Comparison of ENCODE assay signal across 9 cellular contexts in the genomic region with DNA sequence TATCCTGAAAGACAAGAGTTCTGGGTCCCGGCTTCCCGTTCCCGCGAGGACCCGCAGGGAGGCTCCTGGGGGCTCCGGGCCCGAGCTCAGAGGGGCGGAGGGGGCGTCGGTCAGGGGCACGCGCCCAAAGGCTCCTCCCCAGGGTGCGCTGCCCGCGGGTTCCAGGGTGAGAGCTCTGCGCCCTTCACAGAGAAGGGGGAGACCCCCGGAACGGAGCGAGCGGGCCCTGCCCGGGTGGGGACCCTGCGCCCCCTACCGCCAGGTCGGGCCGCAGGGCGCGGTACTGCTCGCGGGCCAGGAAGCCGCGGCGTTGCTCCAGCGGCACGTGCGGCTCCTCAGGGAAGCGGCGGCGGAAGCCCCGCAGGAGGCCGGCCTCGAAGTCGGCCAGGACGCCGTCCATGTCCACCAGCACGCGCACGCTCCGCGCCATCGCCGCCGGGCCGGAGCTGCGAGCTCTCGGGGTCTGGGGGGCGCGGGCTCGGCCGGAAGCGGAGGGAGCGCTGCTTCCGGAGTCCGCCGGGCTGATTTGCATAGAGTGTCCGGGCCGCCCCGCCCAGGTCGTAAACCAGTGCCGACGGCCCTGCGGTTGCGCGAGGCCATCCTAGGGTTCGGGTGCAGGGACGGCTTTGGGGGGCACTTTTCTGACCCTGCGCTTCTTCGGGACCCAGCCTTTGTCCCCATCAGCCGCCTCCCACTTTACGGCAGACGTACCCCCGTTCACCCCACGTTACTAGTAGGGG. TPM values are rescaled to one million over a fixed set of nuclear protein-coding genes. Genes with fewer than 3 reads are reported as not detected.
DNase-seq lines count a peak whose midpoint lies in the region; ATAC-seq, FAIRE-seq and TF ChIP-seq lines count a peak whose summit lies in the region.
"Had no signal": no experiment of that assay in that cellular context is flagged by ENCODE, and none has a peak within 500 bp of the region (broad histone marks: within the 10 kb centered on the region; RNA-seq: fewer than 3 reads in every experiment).

A gene (minus strand): TSS at position 465 of the 740 bp plus-strand sequence. CDS start 35 bp downstream, at position 430.

- no peaks in the 10 kb centered on the region for H3K9me3 Mint-ChIP-seq in WTC11
- no peaks in the 10 kb centered on the region for H3K9me3 Mint-ChIP-seq in central memory CD8-positive, alpha-beta T cell

- peak within 1 kb of the TSS; percentile 93 for H3K27ac Mint-ChIP-seq in WTC11
- peak within 1 kb of the TSS; percentile 92 for H3K27ac Mint-ChIP-seq in central memory CD8-positive, alpha-beta T cell (ENCODE audit: low read depth)

- H3K27me3 Mint-ChIP-seq in WTC11 (ENCODE audit: low read depth), result no peaks in the 10 kb centered on the region
- no peaks in the 10 kb centered on the region for H3K27me3 Mint-ChIP-seq in central memory CD8-positive, alpha-beta T cell

- H3K9me1 ChIP-seq in keratinocyte (ENCODE audit: control insufficient read depth, extremely low read depth, insufficient read depth, low read length), result no peaks in the 10 kb centered on the region

- H3K27ac ChIP-seq in AG04450 (ENCODE audit: low read depth, low read length) (peak within 1 kb of the TSS; percentile 87), keratinocyte (ENCODE audit: control insufficient read depth, insufficient read depth, low read length) (peak within 1 kb of the TSS; percentile 79)

- peak within 1 kb of the TSS; percentile 84 for H3K4me3 Mint-ChIP-seq in WTC11
- H3K4me3 Mint-ChIP-seq in central memory CD8-positive, alpha-beta T cell, result peak within 1 kb of the TSS; percentile 86

- no peaks in the 10 kb centered on the region; the same call in 1 of the 2 replicates for H3K9me3 ChIP-seq in AG04450 (ENCODE audit: control insufficient read depth, insufficient read depth, low read length)
- H3K9me3 ChIP-seq in keratinocyte (ENCODE audit: control insufficient read depth, low read depth, low read length), result no peaks in the 10 kb centered on the region

- H3K4me2 ChIP-seq in keratinocyte (ENCODE audit: control insufficient read depth, extremely low read depth, insufficient read depth, low read depth, low read length), result peak within 1 kb of the TSS; percentile 77

- peaks cover 14% of the 10 kb centered on the region for H3K4me1 ChIP-seq in keratinocyte (ENCODE audit: control insufficient read depth, extremely low read depth, insufficient read depth, low read length)

- H3K9ac ChIP-seq in keratinocyte (ENCODE audit: control insufficient read depth, extremely low read depth, insufficient read depth, low read length), result peak within 1 kb of the TSS; percentile 86

- no peaks in the 10 kb centered on the region for H4K20me1 ChIP-seq in keratinocyte (ENCODE audit: control insufficient read depth, extremely low read depth, insufficient read depth, low read length)

- H3K4me3 ChIP-seq in AG04450 (ENCODE audit: low read depth, low read length) (peak within 1 kb of the TSS; percentile 75), keratinocyte (ENCODE audit: control insufficient read depth in 2 of 3, extremely low read depth in 1 of 3, insufficient read depth in 2 of 3, low read depth in 1 of 3, low read length in 3 of 3) (peak within 1 kb of the TSS; percentile 61 to 81 (median 72))

- peak within 1 kb of the TSS; percentile 82 for H2AFZ ChIP-seq in keratinocyte (ENCODE audit: control insufficient read depth, low read length)

- TF ChIP-seq CTCF in AG04450 (IDR thresholded peaks at IDR 0.05; ENCODE audit: low read depth, low read length) (peak; percentile 62), WTC11 (IDR thresholded peaks at IDR 0.05) (peak; percentile 59), keratinocyte (optimal IDR thresholded peaks at IDR 0.05 in 1 of 3, IDR thresholded peaks at IDR 0.05 in 1 of 3, conservative IDR thresholded peaks at IDR 0.05 in 1 of 3; ENCODE audit: extremely low read depth in 1 of 3, insufficient read depth in 2 of 3, low read length in 3 of 3) (peak; percentile 40 to 81 (median 58))

- CTCF ChIA-PET in AG04450 (lab: Charles Lee), result interaction anchor here (0.6 to 5.2 kb wide), 22 partner anchors 8 to 174 kb away, joined by 3 to 67 read pairs (median 4); a partner anchor contains a TSS
- CTCF ChIA-PET in WTC11 (lab: Charles Lee), result interaction anchor here (0.7 to 7.3 kb wide), 28 partner anchors 10 to 281 kb away, joined by 3 to 84 read pairs (median 6); a partner anchor contains a TSS

- peaks cover 20% of the 10 kb centered on the region for H3K4me1 Mint-ChIP-seq in WTC11
- peaks cover 15% of the 10 kb centered on the region for H3K4me1 Mint-ChIP-seq in central memory CD8-positive, alpha-beta T cell

- FAIRE-seq in keratinocyte (lab: Jason Lieb, UNC), result no peak
- FAIRE-seq: TTC549 had no signal

- POLR2A ChIA-PET in AG04450 (lab: Yijun Ruan, JAX) (interaction anchor here (0.6 to 2.2 kb wide), 8 partner anchors 14 to 119 kb away, joined by 3 to 12 read pairs (median 4); a partner anchor contains a TSS), WTC11 (lab: Charles Lee) (interaction anchor here (0.5 to 2.1 kb wide), 10 partner anchors 17 to 118 kb away, joined by 3 to 8 read pairs (median 3); a partner anchor contains a TSS)

- dilution Hi-C loops in keratinocyte (cut with MboI; ENCODE audit: extremely low pct_ligation_motif_present, low sequenced_read_pairs), result no loop called here

- DNase-seq in AG04450 (ENCODE audit: low read depth, low spot score), result peak; percentile 33
- peak; percentile 51 for DNase-seq in NCI-H2196 treated with DMSO at 0.1 percent for 48 hours (lab: John Stamatoyannopoulos, UW; ENCODE audit: unreplicated experiment)
- peak; percentile 87 for DNase-seq in WTC11 (ENCODE audit: low spot score)
- no peak for DNase-seq in central memory CD8-positive, alpha-beta T cell (ENCODE audit: low spot score in 2 of 2)
- no peak for DNase-seq in keratinocyte (ENCODE audit: low read depth, low spot score)
- peak; percentile 89 for DNase-seq in stimulated activated CD4-positive, alpha-beta T cell treated with anti-CD3 and anti-CD28 coated beads, Interleukin-15, amount 100 ng/mL, for 24 hours

- H3K27me3 ChIP-seq in AG04450 (ENCODE audit: control insufficient read depth, insufficient read depth, low read length) (no peaks in the 10 kb centered on the region), keratinocyte (ENCODE audit: control insufficient read depth, extremely low read depth, insufficient read depth, low read length) (no peaks in the 10 kb centered on the region)

- H3K36me3 Mint-ChIP-seq in WTC11, result peaks cover 25% of the 10 kb centered on the region
- peaks cover 8% of the 10 kb centered on the region for H3K36me3 Mint-ChIP-seq in central memory CD8-positive, alpha-beta T cell (ENCODE audit: insufficient read depth)

- ATAC-seq in GM18519 (IDR thresholded peaks at IDR 0.05; ENCODE audit: low FRiP score, unreplicated experiment), result peak; percentile 65
- peak; percentile 64 for ATAC-seq in HG03025 (IDR thresholded peaks at IDR 0.05; ENCODE audit: low FRiP score, unreplicated experiment)
- ATAC-seq in WTC11, result peak; percentile 75
- peak; percentile 75 for ATAC-seq in central memory CD8-positive, alpha-beta T cell (replicated peaks; ENCODE audit: extremely low read depth, poor library complexity, severe bottlenecking)

- H3K79me2 ChIP-seq in keratinocyte (ENCODE audit: control insufficient read depth, insufficient read depth, low read length), result peaks cover 7% of the 10 kb centered on the region

- peaks cover 15 to 24% of the 10 kb centered on the region in 2 experiments for H3K36me3 ChIP-seq in keratinocyte (ENCODE audit: control insufficient read depth in 2 of 2, extremely low read depth in 1 of 2, insufficient read depth in 2 of 2, low read length in 2 of 2)

TF ChIP-seq in WTC11, 78 proteins besides CTCF, POLR2A, EP300 and RAD21 (continues in another document):
- TF ChIP-seq, protein P1, sequence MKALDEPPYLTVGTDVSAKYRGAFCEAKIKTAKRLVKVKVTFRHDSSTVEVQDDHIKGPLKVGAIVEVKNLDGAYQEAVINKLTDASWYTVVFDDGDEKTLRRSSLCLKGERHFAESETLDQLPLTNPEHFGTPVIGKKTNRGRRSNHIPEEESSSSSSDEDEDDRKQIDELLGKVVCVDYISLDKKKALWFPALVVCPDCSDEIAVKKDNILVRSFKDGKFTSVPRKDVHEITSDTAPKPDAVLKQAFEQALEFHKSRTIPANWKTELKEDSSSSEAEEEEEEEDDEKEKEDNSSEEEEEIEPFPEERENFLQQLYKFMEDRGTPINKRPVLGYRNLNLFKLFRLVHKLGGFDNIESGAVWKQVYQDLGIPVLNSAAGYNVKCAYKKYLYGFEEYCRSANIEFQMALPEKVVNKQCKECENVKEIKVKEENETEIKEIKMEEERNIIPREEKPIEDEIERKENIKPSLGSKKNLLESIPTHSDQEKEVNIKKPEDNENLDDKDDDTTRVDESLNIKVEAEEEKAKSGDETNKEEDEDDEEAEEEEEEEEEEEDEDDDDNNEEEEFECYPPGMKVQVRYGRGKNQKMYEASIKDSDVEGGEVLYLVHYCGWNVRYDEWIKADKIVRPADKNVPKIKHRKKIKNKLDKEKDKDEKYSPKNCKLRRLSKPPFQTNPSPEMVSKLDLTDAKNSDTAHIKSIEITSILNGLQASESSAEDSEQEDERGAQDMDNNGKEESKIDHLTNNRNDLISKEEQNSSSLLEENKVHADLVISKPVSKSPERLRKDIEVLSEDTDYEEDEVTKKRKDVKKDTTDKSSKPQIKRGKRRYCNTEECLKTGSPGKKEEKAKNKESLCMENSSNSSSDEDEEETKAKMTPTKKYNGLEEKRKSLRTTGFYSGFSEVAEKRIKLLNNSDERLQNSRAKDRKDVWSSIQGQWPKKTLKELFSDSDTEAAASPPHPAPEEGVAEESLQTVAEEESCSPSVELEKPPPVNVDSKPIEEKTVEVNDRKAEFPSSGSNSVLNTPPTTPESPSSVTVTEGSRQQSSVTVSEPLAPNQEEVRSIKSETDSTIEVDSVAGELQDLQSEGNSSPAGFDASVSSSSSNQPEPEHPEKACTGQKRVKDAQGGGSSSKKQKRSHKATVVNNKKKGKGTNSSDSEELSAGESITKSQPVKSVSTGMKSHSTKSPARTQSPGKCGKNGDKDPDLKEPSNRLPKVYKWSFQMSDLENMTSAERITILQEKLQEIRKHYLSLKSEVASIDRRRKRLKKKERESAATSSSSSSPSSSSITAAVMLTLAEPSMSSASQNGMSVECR (CRISPR knock-in tag; IDR thresholded peaks at IDR 0.05; ENCODE audit: borderline replicate concordance), result peak; percentile 97

RNA-seq across cellular contexts. Expression of the gene that starts here (rescaled TPM):
- polyA plus RNA-seq in AG04450 (2011; rRNA removed), result 22.6 and 27.9 TPM in 2 replicates
- polyA minus RNA-seq in AG04450 (2011; rRNA and poly(A)+ RNA removed), result 8.6 and 11.0 TPM in 2 replicates
- total RNA-seq in WTC11 (2021), result 91.0 to 102 TPM (median 96.9 TPM) in 3 replicates
- 29.9 to 38.1 TPM (median 38.0 TPM) in 3 replicates for polyA plus RNA-seq in keratinocyte
- polyA plus RNA-seq in keratinocyte (2011; ENCODE audit: low read depth), result 22.2 TPM
- polyA plus RNA-seq in keratinocyte (2011; cell fraction: cytosol; rRNA removed), result 15.2 and 35.4 TPM in 2 replicates
- polyA plus RNA-seq in keratinocyte (2011; cell fraction: nucleus; rRNA removed), result 32.0 and 44.4 TPM in 2 replicates
- polyA plus RNA-seq in keratinocyte (2012; ENCODE audit: low replicate concordance), result 28.7 and 54.4 TPM in 2 replicates
- 9.4 to 21.4 TPM (median 10.0 TPM) in 3 replicates for polyA minus RNA-seq in keratinocyte
- polyA minus RNA-seq in keratinocyte (2011; cell fraction: cytosol; rRNA and poly(A)+ RNA removed), result 16.1 TPM
- polyA minus RNA-seq in keratinocyte (2011; cell fraction: nucleus; rRNA and poly(A)+ RNA removed), result 8.1 and 9.2 TPM in 2 replicates

Comparison
In these comparisons a context has a peak if more than half of its experiments do, and no peak if none do; other contexts are left out.
1. DNase-seq: peak in AG04450 (single experiment), NCI-H2196 treated with DMSO at 0.1 percent for 48 hours (single experiment), WTC11 (single experiment) and stimulated activated CD4-positive, alpha-beta T cell treated with anti-CD3 and anti-CD28 coated beads, Interleukin-15, amount 100 ng/mL, for 24 hours (single experiment); none in central memory CD8-positive, alpha-beta T cell (0 of 2) and keratinocyte (single experiment).
2. Peak in every context shown above with its lines, with median percentiles within 50 percentile points of each other: CTCF ChIP-seq and ATAC-seq.